Comparison of ENCODE assay signal across 8 cellular contexts in the genomic region with DNA sequence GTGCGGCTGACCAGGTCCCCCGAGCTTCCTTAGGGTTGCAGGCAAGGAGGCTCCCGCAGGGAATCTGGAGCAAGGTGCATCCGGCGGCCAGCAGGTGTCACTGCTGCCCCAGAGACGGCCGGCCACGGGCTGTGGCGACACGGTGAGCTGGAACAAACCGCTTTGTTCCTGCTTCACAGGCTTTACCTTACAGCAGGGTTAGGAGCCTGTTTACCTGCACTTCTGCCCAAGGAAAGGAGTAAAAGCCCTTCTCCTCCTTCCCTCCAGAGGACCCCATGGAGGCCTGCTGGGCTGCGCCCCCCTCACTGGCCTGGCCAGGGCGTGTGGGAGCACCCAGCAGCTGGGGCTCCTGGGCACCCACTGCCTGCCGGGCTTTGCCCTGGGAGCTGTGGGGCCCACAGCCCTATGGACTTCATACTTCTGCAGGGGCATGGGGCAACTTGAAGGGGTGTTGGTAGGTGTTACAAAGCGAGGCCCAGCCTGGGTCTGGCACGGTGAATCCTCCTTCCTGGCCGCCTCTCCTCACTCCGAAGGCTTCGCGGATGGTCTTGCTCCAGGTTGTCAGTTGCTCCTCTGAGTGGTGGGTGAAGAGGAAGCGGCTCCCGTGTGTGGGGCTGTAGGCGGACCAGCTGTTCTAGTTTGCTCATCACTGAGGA.
A peak's percentile ranks its signal among the peaks of the same experiment; 100 is the strongest.
DNase-seq lines count a peak whose midpoint lies in the region; ATAC-seq lines count a peak whose summit lies in the region.

No MANE protein-coding gene starts in this region.

- peak; percentile 52 for ATAC-seq in GM18873 (IDR thresholded peaks at IDR 0.05; ENCODE audit: low FRiP score, unreplicated experiment)
- peak; percentile 73 for ATAC-seq in HG03460 (IDR thresholded peaks at IDR 0.05; ENCODE audit: unreplicated experiment)

- peak overlapping the region; percentile 56 for H2BK5ac ChIP-seq in mesendoderm (ENCODE audit: low read length)

- H3K4ac ChIP-seq in mesendoderm (ENCODE audit: low read depth, low read length): no peak overlapping the region

- no peaks in the 10 kb centered on the region for H3K79me1 ChIP-seq in mesendoderm (ENCODE audit: low read length)

- H3K4me2 ChIP-seq in mesendoderm (ENCODE audit: low read length): no peak overlapping the region

- H3K36me3 ChIP-seq in mesendoderm (ENCODE audit: control insufficient read depth, insufficient read depth, low read length): no peaks in the 10 kb centered on the region

- H4K8ac ChIP-seq in mesendoderm (ENCODE audit: low read depth, low read length): no peak overlapping the region

- H2AK5ac ChIP-seq in mesendoderm (ENCODE audit: low read length): no peak overlapping the region

- H3K4me1 ChIP-seq in mesendoderm (ENCODE audit: control insufficient read depth, low read depth, low read length): no peaks in the 10 kb centered on the region

- H3K56ac ChIP-seq in mesendoderm (ENCODE audit: low read length): peak overlapping the region; percentile 78

- DNase-seq in AG08396 (ENCODE audit: low spot score) (peak; percentile 90), NCI-H69 (lab: John Stamatoyannopoulos, UW) (peak; percentile 87), mesendoderm (peak; percentile 89)
- peak; percentile 79 to 83 for DNase-seq in activated CD4-positive, alpha-beta T cell treated with anti-CD3 and anti-CD28 coated beads, Interleukin-2, amount 50 U/mL, for 48 hours
- DNase-seq in effector CD8-positive, alpha-beta T cell (lab: John Stamatoyannopoulos, UW): peak; percentile 45
- DNase-seq in stimulated activated CD8-positive, alpha-beta memory T cell treated with anti-CD3 and anti-CD28 coated beads, Interleukin-15, amount 100 ng/mL, for 48 hours (ENCODE audit: low read depth in 2 of 2): peak; percentile 53 to 54

- no peak overlapping the region for H3K27ac ChIP-seq in mesendoderm (ENCODE audit: low read depth, low read length)

- H3K4me3 ChIP-seq in mesendoderm (ENCODE audit: low read length): no peak overlapping the region

- H3K23ac ChIP-seq in mesendoderm (ENCODE audit: low read length): no peak overlapping the region

- no peaks in the 10 kb centered on the region for H3K79me2 ChIP-seq in mesendoderm (ENCODE audit: control insufficient read depth, insufficient read depth, low read length)

- WGBS in mesendoderm (ENCODE audit: extremely low coverage, insufficient coverage, low lambda C conversion rate): no CpG with 5 or more reads among the region's 23 CpGs

- no peak overlapping the region for H2BK15ac ChIP-seq in mesendoderm (replicated peaks; ENCODE audit: low read depth)

- H4K5ac ChIP-seq in mesendoderm (ENCODE audit: low read length): no peak overlapping the region

- H3K27me3 ChIP-seq in mesendoderm (ENCODE audit: insufficient read depth, low read length, poor library complexity): no peaks in the 10 kb centered on the region

- H3K9ac ChIP-seq in mesendoderm (ENCODE audit: low read length): peak overlapping the region; percentile 44

- no peak overlapping the region for H3K18ac ChIP-seq in mesendoderm (ENCODE audit: low read length)

- H2BK120ac ChIP-seq in mesendoderm (ENCODE audit: low read depth, low read length): peak overlapping the region; percentile 35
